In the genomic region with DNA sequence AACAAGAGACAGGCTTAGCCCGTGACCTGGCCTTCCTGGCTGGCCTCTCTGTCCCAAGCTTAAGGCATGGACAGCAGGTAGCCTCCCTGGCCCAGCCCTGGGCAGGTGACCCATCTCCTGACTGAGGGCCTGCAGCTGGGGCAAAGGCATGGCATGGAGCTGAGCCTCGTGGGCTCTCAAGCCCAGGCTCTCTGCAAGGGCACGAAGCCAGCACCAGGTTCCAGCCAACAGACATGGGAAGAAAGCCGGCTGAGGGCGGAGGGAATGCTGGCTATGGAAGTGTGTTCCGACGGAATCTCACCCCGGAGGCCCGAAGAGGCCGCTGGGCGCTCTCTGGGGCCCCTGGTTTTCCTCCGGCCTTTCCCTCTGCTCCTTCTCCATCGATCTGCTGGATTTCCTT, we compare ENCODE assay signal across 18 cellular contexts. TPM values are rescaled to one million over a fixed set of nuclear protein-coding genes. Genes with fewer than 3 reads are reported as not detected.
A peak's percentile ranks its signal among the peaks of the same experiment; 100 is the strongest.
DNase-seq lines count a peak whose midpoint lies in the region; ATAC-seq and TF ChIP-seq lines count a peak whose summit lies in the region.
"Had no signal": no experiment of that assay in that cellular context is flagged by ENCODE, and none has a peak within 500 bp of the region (broad histone marks: within the 10 kb centered on the region; RNA-seq: fewer than 3 reads in every experiment).

No MANE protein-coding gene starts in this region.

- peak; percentile 67 for DNase-seq in G401 (ENCODE audit: low spot score)
- peak in 6 of 61 donors; percentile 8 to 44 (median 20) for DNase-seq in caudate nucleus (lab: John Stamatoyannopoulos, UW)
- DNase-seq in heart right ventricle: peak; percentile 72
- peak; percentile 24 for DNase-seq in midbrain (lab: John Stamatoyannopoulos, UW)
- DNase-seq in erythroblast (lab: John Stamatoyannopoulos, UW): no peak
- DNase-seq in HFFc6: no peak
- DNase-seq: ACHN, AML-193, Caco-2, DMS153, EL, Kasumi-1, NCI-H1417 treated with DMSO at 0.1 percent for 48 hours, NCI-H1930, NCI-H774, PC-9 had no signal

- no peak for TF ChIP-seq POLR2A in erythroblast (IDR thresholded peaks at IDR 0.05; ENCODE audit: low read length)

- no peaks in the 10 kb centered on the region for H3K27me3 Mint-ChIP-seq in HFFc6 (ENCODE audit: insufficient read depth)
- H3K27me3 Mint-ChIP-seq: IgD-negative memory B cell had no signal

- H3K27ac ChIP-seq in caudate nucleus (ENCODE audit: low read depth, low read length): peak overlapping the region; percentile 1
- peak overlapping the region in 8 of 10 donors; percentile 3 to 84 (median 76) for H3K27ac ChIP-seq in heart right ventricle
- H3K27ac ChIP-seq: PC-9 had no signal

- H3K4me3 Mint-ChIP-seq in HFFc6: no peak overlapping the region
- H3K4me3 Mint-ChIP-seq: IgD-negative memory B cell had no signal

- H3K9me3 ChIP-seq in heart right ventricle: no peaks in the 10 kb centered on the region
- H3K9me3 ChIP-seq: Caco-2 had no signal

- TF ChIP-seq CTCF in heart right ventricle (IDR thresholded peaks at IDR 0.05) (no peak), HFFc6 (IDR thresholded peaks at IDR 0.05) (no peak)

- in situ Hi-C loops in G401 (cut with HindIII; ENCODE audit: low sequenced_read_pairs): no loop called here

- H3K4me1 ChIP-seq in heart right ventricle: peaks cover 7 to 58% (median 40%) of the 10 kb centered on the region in 9 donors
- H3K4me1 ChIP-seq: Caco-2 had no signal

- H3K27me3 ChIP-seq in heart right ventricle: no peaks in the 10 kb centered on the region

- no peaks in the 10 kb centered on the region for H3K9me3 Mint-ChIP-seq in HFFc6

- peaks cover 0 to 59% (median 12%) of the 10 kb centered on the region in 9 donors for H3K36me3 ChIP-seq in heart right ventricle

- peaks cover 20% of the 10 kb centered on the region for H3K4me1 Mint-ChIP-seq in HFFc6 (ENCODE audit: low read depth)

- peak; percentile 62 to 82 (median 70) for ATAC-seq in heart right ventricle
- ATAC-seq in HG02973 (IDR thresholded peaks at IDR 0.05; ENCODE audit: unreplicated experiment): no peak

- peaks cover 9% of the 10 kb centered on the region for H3K36me3 Mint-ChIP-seq in HFFc6 (ENCODE audit: low read depth)

- no peak overlapping the region for H3K4me3 ChIP-seq in heart right ventricle
- H3K4me3 ChIP-seq: PC-9 had no signal

- intact Hi-C loops in heart right ventricle (cut with DNase I): loop anchor here in 1 of 10 donors (5.0 to 10.0 kb wide), 2 partner anchors 61 to 534 kb away; a partner anchor contains a TSS

- 38 to 60% methylated on average over 13 of the region's 13 CpGs for WGBS in heart right ventricle, 2 donors

- H3K27ac Mint-ChIP-seq in HFFc6: no peak overlapping the region
- H3K27ac Mint-ChIP-seq: IgD-negative memory B cell had no signal

RNA-seq across cellular contexts. Expression of a gene that starts 12.9 kb away (rescaled TPM):
- total RNA-seq in G401 (2014; rRNA removed; shearing (Covaris generic)): 17.9 and 30.9 TPM in 2 replicates
- total RNA-seq in heart right ventricle: 10 to 100 TPM in 4 of 10 donors, 1 to 10 TPM in 6; 8.3 to 11.7 (median 9.9) TPM
- polyA plus RNA-seq in heart right ventricle: 10 to 100 TPM in 1 of 2 donors, 1 to 10 TPM in 1; 7.7 to 10.7 TPM
- total RNA-seq in HFFc6 (2021; fragmentation: NEBNext Ultra II Directional; extraction: Animal tissue kit (Norgen Biotek cat#: 25700)): 10 to 100 TPM in 2 of 6 experiments, 1 to 10 TPM in 4; 8.6 to 11.5 (median 9.8) TPM

RNA-seq across cellular contexts. Expression of a gene that starts 25.2 kb away (rescaled TPM):
- total RNA-seq in G401 (2014; rRNA removed; shearing (Covaris generic)): 19.4 and 23.9 TPM in 2 replicates
- total RNA-seq in heart right ventricle: 100 to 1,000 TPM in 5 of 10 donors, 10 to 100 TPM in 5; 70.2 to 178 (median 97.2) TPM
- 100 to 1,000 TPM in 1 of 2 donors, 10 to 100 TPM in 1; 38.6 to 112 TPM for polyA plus RNA-seq in heart right ventricle
- total RNA-seq in HFFc6 (2021; fragmentation: NEBNext Ultra II Directional; extraction: Animal tissue kit (Norgen Biotek cat#: 25700)): 100 to 1,000 TPM in 3 of 6 experiments, 10 to 100 TPM in 3; 90.4 to 104 (median 100.0) TPM

Comparison
In these comparisons a context has a peak if more than half of its experiments do, and no peak if none do; other contexts are left out.
1. DNase-seq: peak in G401 (single experiment), heart right ventricle (2 of 2) and midbrain (single experiment); none in erythroblast (0 of 2) and HFFc6 (single experiment).